Comparison of ENCODE assay signal across 23 cellular contexts in the genomic region with DNA sequence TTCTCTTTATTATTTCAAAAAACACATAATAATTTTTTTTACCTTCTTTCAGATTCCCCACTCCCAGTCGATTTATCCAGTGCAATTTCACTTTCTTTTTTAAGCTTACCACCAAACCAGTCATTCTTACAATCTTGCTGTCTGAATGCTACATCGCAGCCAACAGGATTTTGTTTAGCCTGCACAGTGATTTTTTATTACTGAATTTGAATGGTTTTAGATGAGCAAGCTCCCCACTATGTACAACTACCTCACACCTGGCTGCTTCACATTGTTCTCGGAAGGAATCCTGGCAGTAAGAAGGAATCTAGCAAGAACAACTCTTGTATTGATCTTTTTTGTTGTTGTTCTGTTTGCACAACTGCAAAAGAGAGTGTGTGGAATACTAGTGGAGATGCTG.
"Had no signal": no experiment of that assay in that cellular context is flagged by ENCODE, and none has a peak within 500 bp of the region (broad histone marks: within the 10 kb centered on the region; RNA-seq: fewer than 3 reads in every experiment).

No MANE protein-coding gene starts in this region.

- DNase-seq: activated CD4-positive, alpha-beta T cell treated with anti-CD3 and anti-CD28 coated beads for 36 hours; activated CD4-positive, alpha-beta T cell treated with anti-CD3 and anti-CD28 coated beads, Interleukin-2, amount 50 U/mL, for 48 hours; activated naive CD8-positive, alpha-beta T cell treated with anti-CD3 and anti-CD28 coated beads, Interleukin-2, amount 10 ng/mL, durations not matched to agents 7 days and 5 days; amygdala; brain microvascular endothelial cell; central memory CD4-positive, alpha-beta T cell; dorsolateral prefrontal cortex; erythroblast; gastrocnemius medialis; head of caudate nucleus; kidney glomerular epithelial cell; left ventricle myocardium inferior; mucosa of descending colon; naive thymus-derived CD8-positive, alpha-beta T cell; sigmoid colon; spleen; stimulated activated naive B cell treated with anti-CD40 and anti-IgM and Interleukin-4, amounts not matched to agents 10 μg/mL and 1 μg/mL and 100 μg/mL, for 72 hours; SW 1271; thyroid gland had no signal

- H3K36me3 ChIP-seq: brain microvascular endothelial cell, gastrocnemius medialis, left ventricle myocardium inferior, sigmoid colon, spleen, thyroid gland had no signal

- H3K9ac ChIP-seq: parathyroid adenoma had no signal

- H3K79me2 ChIP-seq: parathyroid adenoma had no signal

- H2AFZ ChIP-seq: parathyroid adenoma had no signal

- FAIRE-seq: colon, TTC549 had no signal

- H3K4me1 ChIP-seq: gastrocnemius medialis, left ventricle myocardium inferior, parathyroid adenoma, sigmoid colon, spleen, thyroid gland had no signal

- ATAC-seq: activated CD4-positive, alpha-beta T cell treated with anti-CD3 and anti-CD28 coated beads for 36 hours; gastrocnemius medialis; mucosa of descending colon; naive thymus-derived CD8-positive, alpha-beta T cell; stimulated activated naive B cell treated with anti-CD40 and anti-IgM and Interleukin-4, amounts not matched to agents 10 μg/mL and 1 μg/mL and 100 μg/mL, for 72 hours; WTC11 had no signal

- H3K27me3 ChIP-seq: brain microvascular endothelial cell, dorsolateral prefrontal cortex, gastrocnemius medialis, sigmoid colon, spleen, thyroid gland had no signal

- H3K9me3 ChIP-seq: gastrocnemius medialis, mucosa of descending colon, sigmoid colon, thyroid gland had no signal

- H3K27ac ChIP-seq: brain microvascular endothelial cell, dorsolateral prefrontal cortex, gastrocnemius medialis, left ventricle myocardium inferior, parathyroid adenoma, sigmoid colon, spleen, thyroid gland had no signal

- H3K4me3 ChIP-seq: dorsolateral prefrontal cortex, gastrocnemius medialis, left ventricle myocardium inferior, mucosa of descending colon, sigmoid colon, spleen, thyroid gland had no signal
